In genomic region chr17:79831367-79832210, GRCh38 we compare ENCODE assay signal across 9 cellular contexts. TPM values are rescaled to one million over a fixed set of nuclear protein-coding genes. Genes with fewer than 3 reads are reported as not detected.
DNase-seq lines count a peak whose midpoint lies in the region; ATAC-seq, FAIRE-seq and TF ChIP-seq lines count a peak whose summit lies in the region.
"Had no signal": no experiment of that assay in that cellular context is flagged by ENCODE, and none has a peak within 500 bp of the region (broad histone marks: within the 10 kb centered on the region; RNA-seq: fewer than 3 reads in every experiment).

No MANE protein-coding gene starts in this region.

- peaks cover 2% of the 10 kb centered on the region; the same call in 1 of the 2 replicates for H3K36me3 ChIP-seq in Panc1 (ENCODE audit: control insufficient read depth, insufficient read depth, low read length)
- peaks cover 0 to 3% of the 10 kb centered on the region in 2 experiments for H3K36me3 ChIP-seq in endothelial cell of umbilical vein (ENCODE audit: control insufficient read depth in 2 of 2, extremely low read depth in 1 of 2, insufficient read depth in 2 of 2, low read length in 2 of 2)
- H3K36me3 ChIP-seq in lower lobe of right lung: peaks cover 22% of the 10 kb centered on the region
- H3K36me3 ChIP-seq in thyroid gland: peaks cover 18 to 20% of the 10 kb centered on the region in 2 donors

- no peak overlapping the region for H3K4me2 ChIP-seq in endothelial cell of umbilical vein (ENCODE audit: insufficient read depth, low read length)

- intact Hi-C loops in Panc1 (cut with micrococcal nuclease; ENCODE audit: unreplicated experiment): loop anchor here (10.0 kb wide), 1 partner anchor 87 kb away; no protein-coding TSS in a partner anchor
- intact Hi-C loops in endothelial cell of umbilical vein (cut with micrococcal nuclease): no loop called here
- intact Hi-C loops in lower lobe of right lung (cut with DNase I): no loop called here
- intact Hi-C loops in thyroid gland (cut with DNase I): no loop called here

- CTCF ChIA-PET in Panc1 (lab: Charles Lee): interaction anchor here (3.6 kb wide), 1 partner anchor 20 kb away, joined by 21 read pairs; no protein-coding TSS in a partner anchor
- CTCF ChIA-PET in endothelial cell of umbilical vein (lab: Charles Lee): interaction anchor here (0.8 to 2.2 kb wide), 3 partner anchors 8 to 42 kb away, joined by 3 to 8 read pairs (median 4); no protein-coding TSS in a partner anchor

- POLR2A ChIA-PET in Panc1 (lab: Charles Lee): interaction anchor here (0.6 to 1.2 kb wide), 2 partner anchors 19 to 555 kb away, joined by 3 read pairs; no protein-coding TSS in a partner anchor
- POLR2A ChIA-PET in endothelial cell of umbilical vein (lab: Charles Lee): interaction anchor here (0.6 kb wide), 1 partner anchor 551 kb away, joined by 3 read pairs; no protein-coding TSS in a partner anchor

- H2AFZ ChIP-seq in endothelial cell of umbilical vein (ENCODE audit: low read depth, low read length): no peak overlapping the region

- in situ Hi-C loops in Panc1 (cut with HindIII; ENCODE audit: low pct_unique_long_range_greater_than_20kb, low sequenced_read_pairs): no loop called here

- H3K27me3 ChIP-seq in Panc1 (ENCODE audit: control insufficient read depth, insufficient read depth, low read length): no peaks in the 10 kb centered on the region
- H3K27me3 ChIP-seq in endothelial cell of umbilical vein (ENCODE audit: control insufficient read depth in 2 of 2, insufficient read depth in 2 of 2, low read length in 2 of 2): no peaks in the 10 kb centered on the region
- H3K27me3 ChIP-seq in lower lobe of right lung (ENCODE audit: low read depth): no peaks in the 10 kb centered on the region
- H3K27me3 ChIP-seq in thyroid gland: no peaks in the 10 kb centered on the region

- H3K79me2 ChIP-seq in endothelial cell of umbilical vein (ENCODE audit: control insufficient read depth, insufficient read depth, low read length): no peaks in the 10 kb centered on the region

- H3K4me1 ChIP-seq in Panc1 (ENCODE audit: control insufficient read depth, insufficient read depth, low read length) (peaks cover 61% of the 10 kb centered on the region), endothelial cell of umbilical vein (ENCODE audit: control insufficient read depth, extremely low read depth, insufficient read depth, low read length) (peaks cover 8% of the 10 kb centered on the region), lower lobe of right lung (peaks cover 65% of the 10 kb centered on the region), thyroid gland (peaks cover 51 to 62% of the 10 kb centered on the region in 2 donors)

- ATAC-seq in Panc1: peak; percentile 62
- peak; percentile 65 to 71 for ATAC-seq in lower lobe of right lung
- no peak for ATAC-seq in HG03045 (IDR thresholded peaks at IDR 0.05; ENCODE audit: unreplicated experiment)
- no peak for ATAC-seq in GM18909 (IDR thresholded peaks at IDR 0.05; ENCODE audit: poor library complexity, unreplicated experiment)
- no peak for ATAC-seq in HG03039 (IDR thresholded peaks at IDR 0.05; ENCODE audit: unreplicated experiment)

- DNase-seq in Panc1 (ENCODE audit: low read depth, low spot score): no peak
- no peak for DNase-seq in endothelial cell of umbilical vein (ENCODE audit: low read depth, low spot score)
- DNase-seq in lower lobe of right lung: peak; percentile 70
- peak; percentile 89 to 90 for DNase-seq in thyroid gland
- DNase-seq in activated naive CD4-positive, alpha-beta T cell treated with Interleukin-2 at 50 U/mL for 16 hours: no peak
- DNase-seq: foreskin fibroblast had no signal

- WGBS in thyroid gland, 2 donors: 21 to 24% methylated on average over 12 to 28 of the region's 30 CpGs

- TF ChIP-seq POLR2A in endothelial cell of umbilical vein (IDR thresholded peaks at IDR 0.05; ENCODE audit: low read depth, low read length): no peak
- peak in 1 of 2 donors; percentile 12 for TF ChIP-seq POLR2A in thyroid gland (IDR thresholded peaks at IDR 0.05)

- H3K9me1 ChIP-seq in endothelial cell of umbilical vein (replicated peaks; ENCODE audit: control insufficient read depth, extremely low read depth, insufficient read depth, low read length): no peaks in the 10 kb centered on the region

- no TSS peak for BruUV-seq in Panc1 (replicated peaks; lab: Mats Ljungman, UMichigan)
- no TSS peak for BruUV-seq in endothelial cell of umbilical vein (replicated peaks; lab: Mats Ljungman, UMichigan)

- no peak for TF ChIP-seq CTCF in Panc1 (IDR thresholded peaks at IDR 0.05)
- no peak for TF ChIP-seq CTCF in endothelial cell of umbilical vein (IDR thresholded peaks at IDR 0.05; ENCODE audit: extremely low read depth in 1 of 2, insufficient read depth in 1 of 2, low read depth in 1 of 2, low read length in 2 of 2)
- no peak for TF ChIP-seq CTCF in lower lobe of right lung (IDR thresholded peaks at IDR 0.05)
- TF ChIP-seq CTCF in thyroid gland (IDR thresholded peaks at IDR 0.05): no peak

- H3K9ac ChIP-seq in endothelial cell of umbilical vein (replicated peaks; ENCODE audit: extremely low read depth, insufficient read depth, low read length): no peak overlapping the region

- H3K27ac ChIP-seq in Panc1 (ENCODE audit: low read length): peak overlapping the region; percentile 94
- no peak overlapping the region for H3K27ac ChIP-seq in endothelial cell of umbilical vein (ENCODE audit: insufficient read depth, low read depth, low read length)
- H3K27ac ChIP-seq in lower lobe of right lung: peak overlapping the region; percentile 31
- H3K27ac ChIP-seq in thyroid gland: peak overlapping the region; percentile 65 to 87 (median 66)

- dilution Hi-C loops in endothelial cell of umbilical vein (cut with MboI; ENCODE audit: extremely low pct_ligation_motif_present, low sequenced_read_pairs): no loop called here

- FAIRE-seq in endothelial cell of umbilical vein (lab: Jason Lieb, UNC): no peak

- H3K9me3 ChIP-seq in Panc1 (ENCODE audit: control insufficient read depth, insufficient read depth, low read depth, low read length): no peaks in the 10 kb centered on the region
- H3K9me3 ChIP-seq in endothelial cell of umbilical vein (replicated peaks; ENCODE audit: control insufficient read depth, insufficient read depth, low read length): no peaks in the 10 kb centered on the region
- H3K9me3 ChIP-seq in lower lobe of right lung: no peaks in the 10 kb centered on the region
- H3K9me3 ChIP-seq in thyroid gland: no peaks in the 10 kb centered on the region

- H4K20me1 ChIP-seq in endothelial cell of umbilical vein (replicated peaks; ENCODE audit: control insufficient read depth, extremely low read depth, insufficient read depth, low read length): no peaks in the 10 kb centered on the region

- H3K4me3 ChIP-seq in Panc1 (ENCODE audit: low read depth in 2 of 2, low read length in 2 of 2) (peak overlapping the region; percentile 11 to 29; a peak in 2 of 4 replicates), endothelial cell of umbilical vein (replicated peaks in 1 of 3; ENCODE audit: insufficient read depth in 1 of 3, low read depth in 1 of 3, low read length in 3 of 3) (no peak overlapping the region), lower lobe of right lung (peak overlapping the region; percentile 44), thyroid gland (replicated peaks in 1 of 3) (peak overlapping the region in 1 of 3 donors; percentile 27)

TF ChIP-seq in endothelial cell of umbilical vein, 7 proteins besides CTCF, POLR2A, EP300 and RAD21:
- TF ChIP-seq EZH2 (IDR thresholded peaks at IDR 0.05; ENCODE audit: borderline replicate concordance, low read depth, low read length, severe bottlenecking) (peak; percentile 31), GATA2 (IDR thresholded peaks at IDR 0.05; ENCODE audit: insufficient read depth, insufficient read length, low read depth, low read length) (no peak)

RNA-seq across cellular contexts. Expression of gene CBX4, which starts 7.7 kb away (rescaled TPM):
- total RNA-seq in Panc1 (2021; ENCODE audit: unreplicated experiment) (48.6 TPM), endothelial cell of umbilical vein (12.3 TPM in 2 replicates), lower lobe of right lung (20.6 TPM), thyroid gland (10 to 100 TPM in 3 of 4 donors, 1 to 10 TPM in 1; 5.6 to 17.2 (median 13.5) TPM)
- polyA plus RNA-seq in Panc1 (2012; ENCODE audit: insufficient read length): 39.2 TPM
- 7.0 and 9.3 TPM in 2 replicates for polyA plus RNA-seq in endothelial cell of umbilical vein
- 3.9 and 5.3 TPM in 2 replicates for polyA plus RNA-seq in endothelial cell of umbilical vein (2011; cell fraction: cytosol; rRNA removed)
- polyA plus RNA-seq in endothelial cell of umbilical vein (2011; cell fraction: nucleus; rRNA removed): 4.6 and 5.5 TPM in 2 replicates
- polyA plus RNA-seq in endothelial cell of umbilical vein (2012): 3.4 and 5.9 TPM in 2 replicates
- polyA minus RNA-seq in endothelial cell of umbilical vein: 2.9 and 3.6 TPM in 2 replicates
- 36.5 TPM for polyA minus RNA-seq in endothelial cell of umbilical vein (2011; cell fraction: cytosol; rRNA and poly(A)+ RNA removed)
- polyA minus RNA-seq in endothelial cell of umbilical vein (2011; cell fraction: nucleus; rRNA and poly(A)+ RNA removed): 2.4 and 3.1 TPM in 2 replicates

RNA-seq across cellular contexts. Expression of gene CBX8, which starts 34.7 kb away (rescaled TPM):
- total RNA-seq in Panc1 (2021; ENCODE audit: unreplicated experiment): 15.3 TPM
- polyA plus RNA-seq in Panc1 (2012; ENCODE audit: insufficient read length): 17.3 TPM
- 3.1 TPM in 2 replicates for total RNA-seq in endothelial cell of umbilical vein
- 0.49 and 0.69 TPM in 2 replicates for polyA plus RNA-seq in endothelial cell of umbilical vein
- 0.28 and 0.41 TPM in 2 replicates for polyA plus RNA-seq in endothelial cell of umbilical vein (2011; cell fraction: cytosol; rRNA removed)
- polyA plus RNA-seq in endothelial cell of umbilical vein (2011; cell fraction: nucleus; rRNA removed): 0.40 and 1.1 TPM in 2 replicates
- polyA plus RNA-seq in endothelial cell of umbilical vein (2012): 1.4 and 1.8 TPM in 2 replicates
- 0.25 and 1.1 TPM in 2 replicates for polyA minus RNA-seq in endothelial cell of umbilical vein
- polyA minus RNA-seq in endothelial cell of umbilical vein (2011; cell fraction: cytosol; rRNA and poly(A)+ RNA removed): 2.4 TPM
- polyA minus RNA-seq in endothelial cell of umbilical vein (2011; cell fraction: nucleus; rRNA and poly(A)+ RNA removed): 0.19 and 0.34 TPM in 2 replicates
- 5.8 TPM for total RNA-seq in lower lobe of right lung
- total RNA-seq in thyroid gland: 1 to 10 TPM; 1.7 to 3.5 (median 2.7) TPM

RNA-seq across cellular contexts. Expression of gene CBX2, which starts 53.6 kb away (rescaled TPM):
- total RNA-seq in Panc1 (2021; ENCODE audit: unreplicated experiment): 9.0 TPM
- 5.9 TPM for polyA plus RNA-seq in Panc1 (2012; ENCODE audit: insufficient read length)
- total RNA-seq in endothelial cell of umbilical vein: 19.8 and 20.0 TPM in 2 replicates
- polyA plus RNA-seq in endothelial cell of umbilical vein: 10.5 and 12.6 TPM in 2 replicates
- 8.4 and 9.0 TPM in 2 replicates for polyA plus RNA-seq in endothelial cell of umbilical vein (2011; cell fraction: cytosol; rRNA removed)
- polyA plus RNA-seq in endothelial cell of umbilical vein (2011; cell fraction: nucleus; rRNA removed): 11.0 and 11.7 TPM in 2 replicates
- 9.3 and 9.8 TPM in 2 replicates for polyA plus RNA-seq in endothelial cell of umbilical vein (2012)
- polyA minus RNA-seq in endothelial cell of umbilical vein: 11.0 and 12.1 TPM in 2 replicates
- 23.6 TPM for polyA minus RNA-seq in endothelial cell of umbilical vein (2011; cell fraction: cytosol; rRNA and poly(A)+ RNA removed)
- 3.8 and 6.0 TPM in 2 replicates for polyA minus RNA-seq in endothelial cell of umbilical vein (2011; cell fraction: nucleus; rRNA and poly(A)+ RNA removed)
- total RNA-seq in lower lobe of right lung: 3.9 TPM
- total RNA-seq in thyroid gland: 1 to 10 TPM in 3 of 4 donors, under 1 TPM in 1; 0.54 to 1.7 (median 1.1) TPM

Comparison
In these comparisons a context has a peak if more than half of its experiments do, and no peak if none do; other contexts are left out.
1. ATAC-seq: peak in Panc1 (single experiment) and lower lobe of right lung (2 of 2); none in HG03045 (single experiment), GM18909 (single experiment) and HG03039 (single experiment).
2. DNase-seq: peak in lower lobe of right lung (single experiment) and thyroid gland (2 of 2); none in Panc1 (single experiment), endothelial cell of umbilical vein (single experiment) and activated naive CD4-positive, alpha-beta T cell treated with Interleukin-2 at 50 U/mL for 16 hours (single experiment).
3. H3K4me3 ChIP-seq: peak in Panc1 (2 of 2) and lower lobe of right lung (single experiment); none in endothelial cell of umbilical vein (0 of 3).